31 cellular contexts compared by ENCODE assay signal in the genomic region with DNA sequence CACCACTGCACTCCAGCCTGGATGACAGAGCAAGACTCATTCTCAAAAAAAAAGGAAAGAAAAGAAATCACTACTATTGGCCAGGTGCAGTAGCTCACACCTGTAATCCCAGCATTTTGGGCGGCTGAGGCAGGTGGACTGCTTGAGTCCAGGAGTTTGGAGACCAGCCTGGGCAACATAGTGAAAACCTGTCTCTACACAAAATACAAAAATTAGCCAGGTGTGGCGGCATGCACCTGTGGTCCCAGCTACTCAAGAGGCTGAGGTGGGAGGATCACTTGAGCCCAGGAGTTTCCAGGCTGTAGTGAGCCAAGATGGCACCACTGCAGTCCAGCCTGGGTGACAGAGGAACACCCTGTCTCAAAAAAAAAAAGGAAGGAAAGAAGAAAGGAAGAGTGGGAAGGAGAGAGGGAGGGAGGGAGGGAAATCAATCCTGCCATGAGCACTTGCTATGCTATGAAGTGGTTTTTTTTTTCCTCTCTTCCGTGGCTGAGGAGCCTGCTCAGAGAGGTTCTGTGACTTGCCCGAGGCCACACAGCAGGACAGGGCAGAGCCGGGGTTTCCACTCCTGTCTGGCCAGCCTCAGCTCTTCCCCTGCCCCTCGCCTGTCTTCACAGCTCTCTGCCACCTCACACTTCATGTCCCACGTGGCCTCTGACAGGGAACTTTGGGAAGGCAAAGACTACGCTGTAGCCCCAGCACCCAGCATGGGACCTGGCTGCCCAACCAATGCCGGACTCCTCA. TPM values are rescaled to one million over a fixed set of nuclear protein-coding genes. Genes with fewer than 3 reads are reported as not detected.
"Had no signal": no experiment of that assay in that cellular context is flagged by ENCODE, and none has a peak within 500 bp of the region (broad histone marks: within the 10 kb centered on the region; RNA-seq: fewer than 3 reads in every experiment).

No MANE protein-coding gene starts in this region.

- H3K4me3 Mint-ChIP-seq: activated CD4-positive, alpha-beta memory T cell treated with anti-CD3 and anti-CD28 coated beads, Interleukin-2, amount 10 ng/mL, durations not matched to agents 7 days and 5 days; activated CD4-positive, alpha-beta T cell treated with anti-CD3 and anti-CD28 coated beads for 36 hours; activated CD4-positive, alpha-beta T cell treated with anti-CD3 and anti-CD28 coated beads, Interleukin-2, amount 10 ng/mL, durations not matched to agents 24 days and 14 days; activated naive CD4-positive, alpha-beta T cell treated with anti-CD3 and anti-CD28 coated beads, Interleukin-2, amount 10 ng/mL, durations not matched to agents 7 days and 5 days; activated naive CD8-positive, alpha-beta T cell treated with anti-CD3 and anti-CD28 coated beads, Interleukin-2, amount 10 ng/mL, durations not matched to agents 7 days and 5 days; activated T-helper 1 cell treated with anti-CD3 and anti-CD28 coated beads, Interleukin-12 subunit alpha, Interleukin-12 subunit beta, Interleukin-2, Interleukin-4 antibody, amounts not matched to agents 30 ng/mL and 10 ng/mL and 1 ng/mL, durations not matched to agents 14 hours and 24 hours and 36 hours; brain had no signal

- H3K27ac Mint-ChIP-seq: activated CD4-positive, alpha-beta memory T cell treated with anti-CD3 and anti-CD28 coated beads, Interleukin-2, amount 10 ng/mL, durations not matched to agents 7 days and 5 days; activated CD4-positive, alpha-beta T cell treated with anti-CD3 and anti-CD28 coated beads for 36 hours; activated CD4-positive, alpha-beta T cell treated with anti-CD3 and anti-CD28 coated beads, Interleukin-2, amount 10 ng/mL, durations not matched to agents 24 days and 14 days; activated naive CD4-positive, alpha-beta T cell treated with anti-CD3 and anti-CD28 coated beads, Interleukin-2, amount 10 ng/mL, durations not matched to agents 7 days and 5 days; activated naive CD4-positive, alpha-beta T cell treated with anti-CD3 and anti-CD28 coated beads, Interleukin-2, amount 50 U/mL, for 72 hours; activated T-helper 1 cell treated with anti-CD3 and anti-CD28 coated beads, Interleukin-12 subunit alpha, Interleukin-12 subunit beta, Interleukin-2, Interleukin-4 antibody, amounts not matched to agents 30 ng/mL and 10 ng/mL and 1 ng/mL, durations not matched to agents 14 hours and 24 hours and 36 hours had no signal

- DNase-seq: activated CD4-positive, alpha-beta memory T cell treated with anti-CD3 and anti-CD28 coated beads, Interleukin-2, amount 10 ng/mL, durations not matched to agents 7 days and 5 days; activated CD4-positive, alpha-beta T cell treated with anti-CD3 and anti-CD28 coated beads for 36 hours; activated CD4-positive, alpha-beta T cell treated with anti-CD3 and anti-CD28 coated beads, Interleukin-2, amount 10 ng/mL, durations not matched to agents 24 days and 14 days; activated CD4-positive, alpha-beta T cell treated with anti-CD3 and anti-CD28 coated beads, Interleukin-2, amount 50 U/mL, for 4 hours; activated CD4-positive, CD25-positive, alpha-beta regulatory T cell; activated CD4-positive, CD25-positive, alpha-beta regulatory T cell treated with anti-CD3 and anti-CD28 coated beads, Interleukin-2, amount 50 U/mL, for 72 hours; activated CD8-positive, alpha-beta memory T cell treated with anti-CD3 and anti-CD28 coated beads, Interleukin-2, amount 50 U/mL, for 48 hours; activated gamma-delta T cell; activated naive CD4-positive, alpha-beta T cell; activated naive CD4-positive, alpha-beta T cell treated with anti-CD3 and anti-CD28 coated beads, Interleukin-2, amount 10 ng/mL, durations not matched to agents 7 days and 5 days; activated naive CD8-positive, alpha-beta T cell treated with anti-CD3 and anti-CD28 coated beads, Interleukin-2, amount 10 ng/mL, durations not matched to agents 7 days and 5 days; activated T-cell treated with anti-CD3 and anti-CD28 coated beads, Interleukin-2, amount 50 U/mL, for 48 hours; central memory CD4-positive, alpha-beta T cell; cerebellar nuclear complex; colonic mucosa; effector CD8-positive, alpha-beta T cell; esophagus squamous epithelium; head of caudate nucleus; T-helper 2 cell had no signal

- H3K36me3 ChIP-seq: ascending aorta, breast epithelium, cardiac muscle cell, colonic mucosa, esophagus squamous epithelium had no signal

- H3K36me3 Mint-ChIP-seq: activated naive CD4-positive, alpha-beta T cell treated with anti-CD3 and anti-CD28 coated beads, Interleukin-2, amount 10 ng/mL, durations not matched to agents 7 days and 5 days; activated naive CD4-positive, alpha-beta T cell treated with anti-CD3 and anti-CD28 coated beads, Interleukin-2, amount 50 U/mL, for 72 hours; activated naive CD8-positive, alpha-beta T cell treated with anti-CD3 and anti-CD28 coated beads, Interleukin-2, amount 10 ng/mL, durations not matched to agents 7 days and 5 days; brain had no signal

- H3K4me3 ChIP-seq: ascending aorta, breast epithelium, cardiac muscle cell, colonic mucosa, esophagus squamous epithelium had no signal

- H3K9me3 Mint-ChIP-seq: activated CD4-positive, alpha-beta memory T cell treated with anti-CD3 and anti-CD28 coated beads, Interleukin-2, amount 10 ng/mL, durations not matched to agents 7 days and 5 days; activated CD4-positive, alpha-beta T cell treated with anti-CD3 and anti-CD28 coated beads, Interleukin-2, amount 10 ng/mL, durations not matched to agents 24 days and 14 days; activated naive CD4-positive, alpha-beta T cell treated with anti-CD3 and anti-CD28 coated beads, Interleukin-2, amount 10 ng/mL, durations not matched to agents 7 days and 5 days; activated naive CD4-positive, alpha-beta T cell treated with anti-CD3 and anti-CD28 coated beads, Interleukin-2, amount 50 U/mL, for 72 hours; activated naive CD8-positive, alpha-beta T cell treated with anti-CD3 and anti-CD28 coated beads, Interleukin-2, amount 10 ng/mL, durations not matched to agents 7 days and 5 days; activated T-helper 1 cell treated with anti-CD3 and anti-CD28 coated beads, Interleukin-12 subunit alpha, Interleukin-12 subunit beta, Interleukin-2, Interleukin-4 antibody, amounts not matched to agents 30 ng/mL and 10 ng/mL and 1 ng/mL, durations not matched to agents 14 hours and 24 hours and 36 hours; brain had no signal

- ATAC-seq: activated CD4-positive, alpha-beta T cell treated with anti-CD3 and anti-CD28 coated beads for 36 hours; activated naive CD4-positive, alpha-beta T cell treated with anti-CD3 and anti-CD28 coated beads, Interleukin-2, amount 50 U/mL, for 72 hours had no signal

- H3K9me3 ChIP-seq: ascending aorta, breast epithelium, colonic mucosa, esophagus squamous epithelium had no signal

- H3K27ac ChIP-seq: ascending aorta, breast epithelium, cardiac muscle cell, colonic mucosa, epithelial cell of prostate, esophagus squamous epithelium had no signal

- H3K4me1 ChIP-seq: ascending aorta, breast epithelium, colonic mucosa had no signal

RNA-seq across cellular contexts. Expression of a gene that starts 10.9 kb away (rescaled TPM):
- total RNA-seq: activated CD4-positive, alpha-beta T cell treated with anti-CD3 and anti-CD28 coated beads for 36 hours; ascending aorta; dermis microvascular lymphatic vessel endothelial cell had no signal

RNA-seq across cellular contexts. Expression of a gene that starts 44.6 kb away (rescaled TPM):
- total RNA-seq: activated CD4-positive, alpha-beta memory T cell treated with anti-CD3 and anti-CD28 coated beads, Interleukin-2, amount 10 ng/mL, durations not matched to agents 7 days and 5 days; activated CD4-positive, alpha-beta T cell treated with anti-CD3 and anti-CD28 coated beads for 36 hours; activated CD4-positive, alpha-beta T cell treated with anti-CD3 and anti-CD28 coated beads, Interleukin-2, amount 10 ng/mL, durations not matched to agents 24 days and 14 days; activated naive CD4-positive, alpha-beta T cell treated with anti-CD3 and anti-CD28 coated beads, Interleukin-2, amount 50 U/mL, for 72 hours; activated naive CD8-positive, alpha-beta T cell treated with anti-CD3 and anti-CD28 coated beads, Interleukin-2, amount 10 ng/mL, durations not matched to agents 7 days and 5 days; activated T-helper 1 cell treated with anti-CD3 and anti-CD28 coated beads, Interleukin-12 subunit alpha, Interleukin-12 subunit beta, Interleukin-2, Interleukin-4 antibody, amounts not matched to agents 30 ng/mL and 10 ng/mL and 1 ng/mL, durations not matched to agents 14 hours and 24 hours and 36 hours; ascending aorta; dermis microvascular lymphatic vessel endothelial cell; endothelial cell of umbilical vein; fibroblast of lung; fibroblast of villous mesenchyme; T-helper 1 cell treated with Interleukin-12 subunit alpha and Interleukin-12 subunit beta and Interleukin-4 antibody, amounts not matched to agents 30 ng/mL and 1 ng/mL, for 36 hours had no signal
- polyA plus RNA-seq: endothelial cell of umbilical vein, fibroblast of lung had no signal
